ENCODE assay signal across 8 cellular contexts in genomic region chr6:27753668-27754407, GRCh38.
DNase-seq lines count a peak whose midpoint lies in the region; ATAC-seq and TF ChIP-seq lines count a peak whose summit lies in the region.

No MANE protein-coding gene starts in this region.

- H3K9ac ChIP-seq in Karpas-422 (ENCODE audit: low read length): peak overlapping the region; percentile 66

- H4K20me1 ChIP-seq in Karpas-422 (ENCODE audit: insufficient read depth, low read depth, low read length): no peaks in the 10 kb centered on the region

- H3K9me3 ChIP-seq in Karpas-422 (ENCODE audit: low read length): no peaks in the 10 kb centered on the region
- no peaks in the 10 kb centered on the region for H3K9me3 ChIP-seq in tibial artery

- peaks cover 22% of the 10 kb centered on the region for H3K36me3 Mint-ChIP-seq in activated T-helper 17 cell treated with anti-CD3 and anti-CD28 coated beads, Interleukin-2, amount 50 U/mL, for 72 hours (ENCODE audit: low read depth)

- ATAC-seq in GM21737 (IDR thresholded peaks at IDR 0.05; ENCODE audit: unreplicated experiment): peak; percentile 55
- ATAC-seq in activated T-helper 17 cell treated with anti-CD3 and anti-CD28 coated beads, Interleukin-2, amount 50 U/mL, for 72 hours (replicated peaks): peak; percentile 65

- POLR2A ChIA-PET in RWPE1 (lab: Yijun Ruan, JAX; ENCODE audit: low non-redundant PET): no interaction called here

- H3K27me3 ChIP-seq in Karpas-422 (ENCODE audit: low read length) (no peaks in the 10 kb centered on the region), tibial artery (peaks cover 0 to 21% of the 10 kb centered on the region in 2 donors)

- no peak overlapping the region for H3K27ac ChIP-seq in Karpas-422 (ENCODE audit: low read length)
- H3K27ac ChIP-seq in RWPE1: peak overlapping the region; percentile 37; the same call in 1 of the 2 replicates
- no peak overlapping the region for H3K27ac ChIP-seq in tibial artery

- CTCF ChIA-PET in RWPE1 (lab: Yijun Ruan, JAX): interaction anchor here (1.2 kb wide), 1 partner anchor 18 kb away, joined by 3 read pairs; no protein-coding TSS in a partner anchor

- DNase-seq in Daoy (ENCODE audit: low read depth) (peak; percentile 95), Karpas-422 (peak; percentile 91), RWPE1 (ENCODE audit: low spot score) (peak; percentile 81), fibroblast of villous mesenchyme (ENCODE audit: low read depth) (peak; percentile 78), occipital lobe (lab: John Stamatoyannopoulos, UW) (peak; percentile 55), tibial artery (peak; percentile 37 to 71)

- H2AFZ ChIP-seq in Karpas-422 (ENCODE audit: low read length): peak overlapping the region; percentile 77; the same call in 1 of the 2 replicates

- no peaks in the 10 kb centered on the region for H3K9me3 Mint-ChIP-seq in activated T-helper 17 cell treated with anti-CD3 and anti-CD28 coated beads, Interleukin-2, amount 50 U/mL, for 72 hours

- no peaks in the 10 kb centered on the region for H3K79me2 ChIP-seq in Karpas-422 (ENCODE audit: low read length)

- H3K4me2 ChIP-seq in Karpas-422 (ENCODE audit: low read depth, low read length, poor library complexity, severe bottlenecking): peak overlapping the region; percentile 99

- H3K27me3 Mint-ChIP-seq in activated T-helper 17 cell treated with anti-CD3 and anti-CD28 coated beads, Interleukin-2, amount 50 U/mL, for 72 hours: no peaks in the 10 kb centered on the region

- H3K4me3 ChIP-seq in Karpas-422 (ENCODE audit: low read length) (peak overlapping the region; percentile 84), fibroblast of villous mesenchyme (ENCODE audit: low read depth, low read length) (peak overlapping the region; percentile 97), tibial artery (peak overlapping the region; percentile 65 to 74)

- H3K27ac Mint-ChIP-seq in activated T-helper 17 cell treated with anti-CD3 and anti-CD28 coated beads, Interleukin-2, amount 50 U/mL, for 72 hours: peak overlapping the region; percentile 95

- peaks cover 28% of the 10 kb centered on the region for H3K4me1 Mint-ChIP-seq in activated T-helper 17 cell treated with anti-CD3 and anti-CD28 coated beads, Interleukin-2, amount 50 U/mL, for 72 hours

- H3K9me2 ChIP-seq in Karpas-422 (replicated peaks; ENCODE audit: insufficient read depth, low read length): no peaks in the 10 kb centered on the region

- TF ChIP-seq CTCF in RWPE1 (conservative IDR thresholded peaks at IDR 0.05; ENCODE audit: low read depth) (0 out of 2 replicates have a peak, but pooled peaks have one; percentile 16), fibroblast of villous mesenchyme (IDR thresholded peaks at IDR 0.05; ENCODE audit: insufficient read depth, low read depth, low read length) (peak; percentile 23), tibial artery (IDR thresholded peaks at IDR 0.05) (no peak)

- peak overlapping the region; percentile 82 for H3K4me3 Mint-ChIP-seq in activated T-helper 17 cell treated with anti-CD3 and anti-CD28 coated beads, Interleukin-2, amount 50 U/mL, for 72 hours

- intact Hi-C loops in tibial artery (cut with DNase I; ENCODE audit: low total_unique reads): loop anchor here (10.0 kb wide), 1 partner anchor 239 kb away; no protein-coding TSS in a partner anchor

- H3K4me1 ChIP-seq in Karpas-422 (ENCODE audit: low read length) (peaks cover 24% of the 10 kb centered on the region), tibial artery (peaks cover 0 to 11% (median 7%) of the 10 kb centered on the region in 4 donors)

- H3K36me3 ChIP-seq in Karpas-422 (ENCODE audit: insufficient read depth, low read length) (no peaks in the 10 kb centered on the region), tibial artery (no peaks in the 10 kb centered on the region)

Comparison
In these comparisons a context has a peak if more than half of its experiments do, and no peak if none do; other contexts are left out.
1. CTCF ChIP-seq: peak in RWPE1 (single experiment) and fibroblast of villous mesenchyme (single experiment); none in tibial artery (0 of 2).
2. Peak in every context shown above with its lines, with median percentiles within 50 percentile points of each other: DNase-seq and H3K4me3 ChIP-seq.